In the genomic region with DNA sequence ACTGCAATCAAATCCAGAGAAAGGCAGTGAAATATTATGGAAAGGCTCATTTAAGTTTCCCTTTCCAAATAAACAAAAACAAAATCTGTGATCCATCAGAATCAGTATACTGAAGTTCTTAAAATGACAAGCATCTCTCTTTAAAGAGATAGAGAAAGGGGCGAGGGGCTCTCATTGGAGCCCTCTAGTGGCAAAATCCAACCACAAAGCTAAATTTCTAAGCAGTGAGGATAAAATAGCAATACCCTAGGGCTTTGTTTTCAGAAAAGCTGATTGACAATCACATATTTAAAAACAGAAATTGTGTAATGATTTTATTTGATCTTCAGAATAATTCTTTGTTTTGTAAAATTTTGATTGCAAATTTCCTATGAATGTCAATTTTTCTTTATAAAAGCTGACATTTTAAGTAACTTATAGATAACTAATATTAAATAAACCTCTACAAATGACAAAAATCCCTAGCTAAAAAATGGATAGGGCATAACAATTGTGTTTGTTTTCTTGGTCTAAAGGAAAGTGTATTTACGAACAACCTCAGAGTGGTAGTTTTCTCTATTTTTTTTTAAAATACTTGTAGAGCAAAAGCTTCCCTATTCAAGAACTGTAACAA, we compare ENCODE assay signal across 10 cellular contexts.
DNase-seq lines count a peak whose midpoint lies in the region; ATAC-seq and TF ChIP-seq lines count a peak whose summit lies in the region.
"Had no signal": no experiment of that assay in that cellular context is flagged by ENCODE, and none has a peak within 500 bp of the region (broad histone marks: within the 10 kb centered on the region; RNA-seq: fewer than 3 reads in every experiment).

No MANE protein-coding gene starts in this region.

- H3K27me3 ChIP-seq in HL-60 (ENCODE audit: insufficient read depth, poor library complexity, severe bottlenecking) (no peaks in the 10 kb centered on the region), SJCRH30 (no peaks in the 10 kb centered on the region), gastrocnemius medialis (no peaks in the 10 kb centered on the region)
- H3K27me3 ChIP-seq: BLaER1 had no signal

- H3K27ac ChIP-seq in HL-60 (replicated peaks) (no peak overlapping the region), SJCRH30 (no peak overlapping the region), gastrocnemius medialis (no peak overlapping the region)
- H3K27ac ChIP-seq: BLaER1 had no signal

- in situ Hi-C loops in gastrocnemius medialis (cut with MboI; ENCODE audit: low sequenced_read_pairs in 4 of 4), result no loop called here

- ATAC-seq in gastrocnemius medialis (no peak), HG02571 (IDR thresholded peaks at IDR 0.05; ENCODE audit: unreplicated experiment) (no peak)
- ATAC-seq: activated T-cell treated with anti-CD3 and anti-CD28 coated beads, Interleukin-2, amount 50 U/mL, for 72 hours had no signal

- H3K4me1 ChIP-seq in SJCRH30 (no peaks in the 10 kb centered on the region), gastrocnemius medialis (no peaks in the 10 kb centered on the region)
- H3K4me1 ChIP-seq: BLaER1 had no signal

- peak; percentile 8 for DNase-seq in DMS79 treated with DMSO at 0.1 percent for 48 hours (lab: John Stamatoyannopoulos, UW)
- no peak for DNase-seq in DMS79 (lab: John Stamatoyannopoulos, UW)
- peak; percentile 13 for DNase-seq in GM19240 (ENCODE audit: insufficient read length, low spot score)
- DNase-seq in HL-60 (ENCODE audit: low read depth in 1 of 2, low spot score in 1 of 2), result peak; percentile 4 to 10
- DNase-seq in SJCRH30, result peak; percentile 9 to 70
- DNase-seq in fibroblast of the aortic adventitia (ENCODE audit: low read depth), result peak; percentile 36
- no peak for DNase-seq in gastrocnemius medialis

- intact Hi-C loops in gastrocnemius medialis (cut with DNase I; ENCODE audit: low total_unique reads), result no loop called here

- no peaks in the 10 kb centered on the region for H3K36me3 ChIP-seq in SJCRH30
- no peaks in the 10 kb centered on the region for H3K36me3 ChIP-seq in gastrocnemius medialis
- H3K36me3 ChIP-seq: BLaER1 had no signal

- TF ChIP-seq POLR2A in gastrocnemius medialis (IDR thresholded peaks at IDR 0.05), result no peak

- H3K4me3 ChIP-seq in HL-60 (replicated peaks; ENCODE audit: insufficient read depth, low read length) (no peak overlapping the region), SJCRH30 (no peak overlapping the region), fibroblast of the aortic adventitia (ENCODE audit: low read depth, low read length) (no peak overlapping the region), gastrocnemius medialis (no peak overlapping the region)
- H3K4me3 ChIP-seq: BLaER1 had no signal

- TF ChIP-seq CTCF in HL-60 (IDR thresholded peaks at IDR 0.05; ENCODE audit: insufficient read depth, low read length) (peak; percentile 38), fibroblast of the aortic adventitia (IDR thresholded peaks at IDR 0.05; ENCODE audit: insufficient read depth, low read length) (peak; percentile 79), gastrocnemius medialis (IDR thresholded peaks at IDR 0.05 in 4 of 5, conservative IDR thresholded peaks at IDR 0.05 in 1 of 5) (peak in 3 of 5 experiments; percentile 26 to 66 (median 48))

- H3K9me3 ChIP-seq in SJCRH30 (replicated peaks) (no peaks in the 10 kb centered on the region), gastrocnemius medialis (no peaks in the 10 kb centered on the region)
- H3K9me3 ChIP-seq: BLaER1 had no signal

Comparison
In these comparisons a context has a peak if more than half of its experiments do, and no peak if none do; other contexts are left out.
1. DNase-seq: peak in DMS79 treated with DMSO at 0.1 percent for 48 hours (single experiment), GM19240 (single experiment), HL-60 (2 of 2), SJCRH30 (2 of 2) and fibroblast of the aortic adventitia (single experiment); none in DMS79 (single experiment) and gastrocnemius medialis (0 of 2).
2. Peak in every context shown above with its lines, with median percentiles within 50 percentile points of each other: CTCF ChIP-seq.